ENCODE assay signal across 13 cellular contexts in the genomic region with DNA sequence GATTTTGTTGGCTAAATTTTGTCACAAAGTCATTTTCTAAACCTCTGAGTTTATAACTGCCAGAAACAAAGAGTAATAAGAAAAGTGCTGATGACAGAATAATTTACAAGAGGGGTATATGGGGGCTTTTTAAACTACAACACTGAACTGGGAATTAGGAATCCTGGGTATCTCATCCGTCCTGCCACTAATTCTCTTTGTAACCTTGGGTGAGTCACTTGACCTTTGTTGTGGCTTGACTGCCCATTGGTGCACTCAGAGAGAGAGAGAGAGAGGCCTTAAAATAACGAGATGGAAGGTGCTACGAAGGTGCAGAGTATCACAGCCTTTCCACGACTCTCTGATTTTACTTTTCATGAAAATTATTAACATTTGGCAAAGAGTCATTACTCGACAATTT.
DNase-seq lines count a peak whose midpoint lies in the region; ATAC-seq and TF ChIP-seq lines count a peak whose summit lies in the region.
"Had no signal": no experiment of that assay in that cellular context is flagged by ENCODE, and none has a peak within 500 bp of the region (broad histone marks: within the 10 kb centered on the region; RNA-seq: fewer than 3 reads in every experiment).

No MANE protein-coding gene starts in this region.

- no peaks in the 10 kb centered on the region for H3K79me2 ChIP-seq in MM.1S (ENCODE audit: low read length)

- peak overlapping the region; percentile 54 to 56 for H3K27ac ChIP-seq in uterus
- H3K27ac ChIP-seq in MM.1S (ENCODE audit: low read length): no peak overlapping the region
- H3K27ac ChIP-seq: 22Rv1, gastrocnemius medialis had no signal

- DNase-seq in DMS53 (lab: John Stamatoyannopoulos, UW): peak; percentile 3
- DNase-seq in DMS53 treated with DMSO at 0.1 percent for 48 hours (lab: John Stamatoyannopoulos, UW; ENCODE audit: unreplicated experiment): no peak
- DNase-seq in cardiac fibroblast (ENCODE audit: low read depth in 2 of 2): peak; percentile 27 to 62
- DNase-seq in kidney glomerular epithelial cell (lab: John Stamatoyannopoulos, UW): peak; percentile 69
- DNase-seq in uterus: no peak
- DNase-seq in MM.1S: no peak
- no peak for DNase-seq in germinal center (ENCODE audit: low spot score)
- DNase-seq: activated naive CD4-positive, alpha-beta T cell treated with anti-CD3 and anti-CD28 coated beads, Interleukin-2, amount 50 U/mL, for 16 hours; NCI-H1048; trophoblast cell had no signal

- no peak for ATAC-seq in GM18858 (IDR thresholded peaks at IDR 0.05; ENCODE audit: unreplicated experiment)

- no peak overlapping the region for H3K9ac ChIP-seq in MM.1S (ENCODE audit: low read length)

- H3K4me1 ChIP-seq in uterus: no peaks in the 10 kb centered on the region
- no peaks in the 10 kb centered on the region for H3K4me1 ChIP-seq in MM.1S (ENCODE audit: low read length)

- no peaks in the 10 kb centered on the region for H4K20me1 ChIP-seq in MM.1S (ENCODE audit: insufficient read depth, low read length)

- no peaks in the 10 kb centered on the region for H3K9me3 ChIP-seq in uterus
- H3K9me3 ChIP-seq in MM.1S (replicated peaks; ENCODE audit: insufficient read depth, low read length): no peaks in the 10 kb centered on the region
- H3K9me3 ChIP-seq: gastrocnemius medialis had no signal

- no peak overlapping the region for H2AFZ ChIP-seq in MM.1S (ENCODE audit: low read length)

- H3K4me3 ChIP-seq in cardiac fibroblast (replicated peaks in 1 of 2; ENCODE audit: low read depth in 2 of 2, low read length in 2 of 2) (no peak overlapping the region), uterus (no peak overlapping the region), MM.1S (ENCODE audit: low read length) (no peak overlapping the region)

- intact Hi-C loops in uterus (cut with DNase I; ENCODE audit: low total_unique reads): no loop called here

- no peaks in the 10 kb centered on the region for H3F3A ChIP-seq in MM.1S (ENCODE audit: insufficient read depth, low read length)

- TF ChIP-seq POLR2A in uterus (IDR thresholded peaks at IDR 0.05): no peak

- no peaks in the 10 kb centered on the region for H3K36me3 ChIP-seq in uterus
- no peaks in the 10 kb centered on the region for H3K36me3 ChIP-seq in MM.1S (replicated peaks; ENCODE audit: insufficient read depth, low read length)
- H3K36me3 ChIP-seq: gastrocnemius medialis had no signal

- TF ChIP-seq CTCF in cardiac fibroblast (IDR thresholded peaks at IDR 0.05; ENCODE audit: low read depth, low read length) (no peak), uterus (IDR thresholded peaks at IDR 0.05) (no peak), MM.1S (IDR thresholded peaks at IDR 0.05; ENCODE audit: low read length) (no peak)

- H3K27me3 ChIP-seq in uterus (no peaks in the 10 kb centered on the region), MM.1S (replicated peaks; ENCODE audit: insufficient read depth, low read length) (no peaks in the 10 kb centered on the region)
- H3K27me3 ChIP-seq: gastrocnemius medialis had no signal

- H3K9me2 ChIP-seq in MM.1S (replicated peaks; ENCODE audit: insufficient read depth, low read length): no peaks in the 10 kb centered on the region

- no peak overlapping the region for H3K4me2 ChIP-seq in MM.1S (ENCODE audit: low read depth, low read length)

Comparison
In these comparisons a context has a peak if more than half of its experiments do, and no peak if none do; other contexts are left out.
1. DNase-seq: peak in DMS53 (single experiment), cardiac fibroblast (2 of 2) and kidney glomerular epithelial cell (single experiment); none in DMS53 treated with DMSO at 0.1 percent for 48 hours (single experiment), uterus (0 of 2), MM.1S (single experiment) and germinal center (single experiment).